Comparison of ENCODE assay signal across 31 cellular contexts in the genomic region with DNA sequence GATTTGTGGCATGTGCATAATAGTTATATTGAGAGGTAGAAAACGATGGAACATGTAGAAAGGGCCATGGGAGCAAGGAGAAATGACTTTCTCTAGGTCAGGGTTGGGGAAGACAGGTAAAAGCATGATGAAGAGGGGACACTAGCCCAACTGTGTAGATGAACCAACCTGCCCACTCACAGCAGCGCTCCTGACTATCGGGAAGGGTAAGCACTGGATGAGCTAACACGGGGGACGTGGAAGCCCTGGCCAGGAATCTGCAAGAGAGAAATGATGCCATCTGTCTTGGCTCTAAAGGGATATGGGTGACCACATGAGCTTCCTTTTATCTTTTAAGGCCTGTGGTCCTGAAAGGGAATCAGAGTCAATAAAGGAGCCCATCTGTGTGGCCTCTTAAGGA. TPM values are rescaled to one million over a fixed set of nuclear protein-coding genes. Genes with fewer than 3 reads are reported as not detected.
"Had no signal": no experiment of that assay in that cellular context is flagged by ENCODE, and none has a peak within 500 bp of the region (broad histone marks: within the 10 kb centered on the region; RNA-seq: fewer than 3 reads in every experiment).

No MANE protein-coding gene starts in this region.

- H2AFZ ChIP-seq: hepatocyte had no signal

- H3K4me3 Mint-ChIP-seq: naive thymus-derived CD4-positive, alpha-beta T cell; nephron progenitor cell; stimulated activated effector memory CD8-positive, alpha-beta T cell treated with anti-CD3 and anti-CD28 coated beads, Interleukin-12 subunit alpha, Interleukin-12 subunit beta, amount 100 ng/mL, for 72 hours had no signal

- H3K4me3 ChIP-seq: gastroesophageal sphincter, heart left ventricle, hepatocyte, prostate gland, sigmoid colon, stomach, thoracic aorta, transverse colon, upper lobe of right lung, vagina had no signal

- DNase-seq: cortex of kidney; effector CD4-positive, alpha-beta T cell; foreskin fibroblast; heart left ventricle; kidney; mesenchymal stem cell; midbrain; naive thymus-derived CD4-positive, alpha-beta T cell; nephron progenitor cell; nucleus accumbens; right cardiac atrium; sigmoid colon; stimulated activated CD4-positive, alpha-beta T cell treated with anti-CD3 and anti-CD28 coated beads, Interleukin-2, amount 100 ng/mL, for 24 hours; stimulated activated CD4-positive, alpha-beta T cell treated with anti-CD3 and anti-CD28 coated beads, Interleukin-4, amount 100 ng/mL, for 24 hours; stimulated activated naive CD4-positive, alpha-beta T cell treated with Interleukin-2 at 50 U/mL for 16 hours; transverse colon; upper lobe of right lung had no signal

- H3K36me3 ChIP-seq: gastroesophageal sphincter, heart left ventricle, prostate gland, sigmoid colon, stomach, thoracic aorta, transverse colon, upper lobe of right lung, vagina had no signal

- H3K27ac Mint-ChIP-seq: naive thymus-derived CD4-positive, alpha-beta T cell; nephron progenitor cell; stimulated activated effector memory CD8-positive, alpha-beta T cell treated with anti-CD3 and anti-CD28 coated beads, Interleukin-12 subunit alpha, Interleukin-12 subunit beta, amount 100 ng/mL, for 72 hours had no signal

- H3K79me2 ChIP-seq: hepatocyte had no signal

- H3K4me1 Mint-ChIP-seq: stimulated activated effector memory CD8-positive, alpha-beta T cell treated with anti-CD3 and anti-CD28 coated beads, Interleukin-12 subunit alpha, Interleukin-12 subunit beta, amount 100 ng/mL, for 72 hours had no signal

- FAIRE-seq: kidney had no signal

- H3K27ac ChIP-seq: epithelial cell of prostate, gastroesophageal sphincter, hepatocyte, sigmoid colon, thoracic aorta, transverse colon, upper lobe of right lung, vagina had no signal

- H3K27me3 ChIP-seq: gastroesophageal sphincter, heart left ventricle, hepatocyte, sigmoid colon, stomach, transverse colon, upper lobe of right lung, vagina had no signal

- H3K9me3 Mint-ChIP-seq: naive thymus-derived CD4-positive, alpha-beta T cell; nephron progenitor cell; stimulated activated effector memory CD8-positive, alpha-beta T cell treated with anti-CD3 and anti-CD28 coated beads, Interleukin-12 subunit alpha, Interleukin-12 subunit beta, amount 100 ng/mL, for 72 hours had no signal

- ATAC-seq: esophagus mucosa; gastroesophageal sphincter; naive thymus-derived CD4-positive, alpha-beta T cell; right cardiac atrium; stimulated activated effector memory CD8-positive, alpha-beta T cell treated with anti-CD3 and anti-CD28 coated beads, Interleukin-12 subunit alpha, Interleukin-12 subunit beta, amount 100 ng/mL, for 72 hours; upper lobe of right lung had no signal

- H3K9me3 ChIP-seq: gastroesophageal sphincter, heart left ventricle, prostate gland, sigmoid colon, stomach, thoracic aorta, transverse colon, upper lobe of right lung, vagina had no signal

- H3K4me2 ChIP-seq: hepatocyte had no signal

- H3K36me3 Mint-ChIP-seq: naive thymus-derived CD4-positive, alpha-beta T cell; stimulated activated effector memory CD8-positive, alpha-beta T cell treated with anti-CD3 and anti-CD28 coated beads, Interleukin-12 subunit alpha, Interleukin-12 subunit beta, amount 100 ng/mL, for 72 hours had no signal

RNA-seq across cellular contexts. Expression of a gene that starts 36.2 kb away (rescaled TPM):
- total RNA-seq: dermis microvascular lymphatic vessel endothelial cell, lung microvascular endothelial cell, osteocyte, sigmoid colon, subcutaneous adipose tissue had no signal

RNA-seq across cellular contexts. Expression of a gene that starts 51.8 kb away (rescaled TPM):
- total RNA-seq: dermis microvascular lymphatic vessel endothelial cell; heart left ventricle; lung microvascular endothelial cell; naive thymus-derived CD4-positive, alpha-beta T cell; osteocyte; right cardiac atrium; skeletal muscle tissue; thoracic aorta had no signal
- polyA plus RNA-seq: heart left ventricle; naive thymus-derived CD4-positive, alpha-beta T cell had no signal
